ENCODE assay signal across 11 cellular contexts in genomic region chr17:1107083-1107776, GRCh38.
A peak's percentile ranks its signal among the peaks of the same experiment; 100 is the strongest.
DNase-seq lines count a peak whose midpoint lies in the region; ATAC-seq, FAIRE-seq and TF ChIP-seq lines count a peak whose summit lies in the region.
"Had no signal": no experiment of that assay in that cellular context is flagged by ENCODE, and none has a peak within 500 bp of the region (broad histone marks: within the 10 kb centered on the region; RNA-seq: fewer than 3 reads in every experiment).

No MANE protein-coding gene starts in this region.

- H3K4me3 ChIP-seq in PC-3 (ENCODE audit: low read length) (peak overlapping the region; percentile 80), osteoblast (ENCODE audit: insufficient read depth, low read length) (peak overlapping the region; percentile 81)
- H3K4me3 ChIP-seq in effector memory CD4-positive, alpha-beta T cell (ENCODE audit: insufficient read depth, low read depth, low read length, poor library complexity, severe bottlenecking), result no peak overlapping the region

- H3K9me3 ChIP-seq in CD4-positive, alpha-beta T cell (ENCODE audit: control insufficient read depth, low read length), result no peaks in the 10 kb centered on the region
- H3K9me3 ChIP-seq in PC-3 (ENCODE audit: low read length), result no peaks in the 10 kb centered on the region
- H3K9me3 ChIP-seq in effector memory CD4-positive, alpha-beta T cell (ENCODE audit: control insufficient read depth, low read length), result no peaks in the 10 kb centered on the region
- H3K9me3 ChIP-seq in osteoblast (ENCODE audit: low read depth, low read length), result no peaks in the 10 kb centered on the region

- no peaks in the 10 kb centered on the region for H3K27me3 Mint-ChIP-seq in CD4-positive, alpha-beta T cell

- no peaks in the 10 kb centered on the region for H3K27me3 ChIP-seq in CD4-positive, alpha-beta T cell (ENCODE audit: control insufficient read depth, insufficient read depth, low read length)
- no peaks in the 10 kb centered on the region for H3K27me3 ChIP-seq in PC-3 (ENCODE audit: low read length)
- H3K27me3 ChIP-seq in effector memory CD4-positive, alpha-beta T cell (replicated peaks; ENCODE audit: control insufficient read depth, insufficient read depth, low read length, poor library complexity, severe bottlenecking), result no peaks in the 10 kb centered on the region
- no peaks in the 10 kb centered on the region for H3K27me3 ChIP-seq in osteoblast (ENCODE audit: insufficient read depth, low read length)

- peaks cover 47% of the 10 kb centered on the region for H3K79me2 ChIP-seq in PC-3 (ENCODE audit: low read length)
- peaks cover 55% of the 10 kb centered on the region for H3K79me2 ChIP-seq in osteoblast (ENCODE audit: insufficient read depth, low read length)

- no peak for DNase-seq in CD4-positive, alpha-beta T cell
- no peak for DNase-seq in PC-3
- DNase-seq in effector memory CD4-positive, alpha-beta T cell, result no peak
- peak; percentile 63 for DNase-seq in osteoblast (ENCODE audit: insufficient read length, low spot score, missing footprints)
- no peak for DNase-seq in GM19239 (ENCODE audit: insufficient read length, low spot score)
- DNase-seq in NCI-H2171 treated with DMSO at 0.1 percent for 48 hours (lab: John Stamatoyannopoulos, UW), result no peak
- DNase-seq in KG1 (lab: John Stamatoyannopoulos, UW), result no peak
- DNase-seq: amniotic stem cell, NCI-H510A treated with DMSO at 0.1 percent for 48 hours had no signal

- no peak for ATAC-seq in CD4-positive, alpha-beta T cell (ENCODE audit: poor library complexity)
- ATAC-seq in PC-3, result no peak
- no peak for ATAC-seq in HG03196 (IDR thresholded peaks at IDR 0.05; ENCODE audit: unreplicated experiment)

- H3K9me3 Mint-ChIP-seq in CD4-positive, alpha-beta T cell, result no peaks in the 10 kb centered on the region

- peak overlapping the region; percentile 73 for H3K27ac Mint-ChIP-seq in CD4-positive, alpha-beta T cell

- H3K36me3 ChIP-seq in PC-3 (ENCODE audit: low read depth, low read length), result no peaks in the 10 kb centered on the region
- no peaks in the 10 kb centered on the region for H3K36me3 ChIP-seq in effector memory CD4-positive, alpha-beta T cell (ENCODE audit: control insufficient read depth, insufficient read depth, low read length)
- peaks cover 8% of the 10 kb centered on the region for H3K36me3 ChIP-seq in osteoblast (ENCODE audit: insufficient read depth, low read length)

- peak overlapping the region; percentile 99 for H3K4me2 ChIP-seq in PC-3 (ENCODE audit: low read length)
- peak overlapping the region; percentile 95 for H3K4me2 ChIP-seq in osteoblast (ENCODE audit: insufficient read depth, low read length)

- peaks cover 44% of the 10 kb centered on the region for H3K4me1 Mint-ChIP-seq in CD4-positive, alpha-beta T cell (ENCODE audit: low read depth)

- no peaks in the 10 kb centered on the region for H4K20me1 ChIP-seq in PC-3 (ENCODE audit: low read length)
- peaks cover 27% of the 10 kb centered on the region for H4K20me1 ChIP-seq in osteoblast (ENCODE audit: insufficient read depth, low read length)

- H3K27ac ChIP-seq in CD4-positive, alpha-beta T cell (ENCODE audit: low read depth, low read length), result peak overlapping the region; percentile 78
- H3K27ac ChIP-seq in PC-3 (ENCODE audit: low read length), result no peak overlapping the region
- H3K27ac ChIP-seq in effector memory CD4-positive, alpha-beta T cell (ENCODE audit: insufficient read depth, low read length, poor library complexity, severe bottlenecking), result peak overlapping the region; percentile 83
- no peak overlapping the region for H3K27ac ChIP-seq in osteoblast (ENCODE audit: low read depth, low read length)

- H3K4me3 Mint-ChIP-seq in CD4-positive, alpha-beta T cell, result peak overlapping the region; percentile 76

- no peaks in the 10 kb centered on the region for H3F3A ChIP-seq in PC-3 (ENCODE audit: low read length, unreplicated experiment)

- H2AFZ ChIP-seq in PC-3 (ENCODE audit: low read length) (no peak overlapping the region), osteoblast (ENCODE audit: low read length) (no peak overlapping the region)

- CTCF ChIA-PET in CD4-positive, alpha-beta T cell (lab: Charles Lee), result interaction anchor here (1.5 kb wide), 1 partner anchor 16 kb away, joined by 5 read pairs; no protein-coding TSS in a partner anchor
- CTCF ChIA-PET in PC-3 (lab: Charles Lee), result interaction anchor here (0.6 kb wide), 1 partner anchor 33 kb away, joined by 4 read pairs; no protein-coding TSS in a partner anchor

- H3K36me3 Mint-ChIP-seq in CD4-positive, alpha-beta T cell (ENCODE audit: low read depth), result peaks cover 4% of the 10 kb centered on the region

- no TSS peak for BruUV-seq in PC-3 (replicated peaks; lab: Mats Ljungman, UMichigan)

- H3K4me1 ChIP-seq in PC-3 (ENCODE audit: insufficient read depth, low read length) (peaks cover 40% of the 10 kb centered on the region), osteoblast (ENCODE audit: insufficient read depth, low read length) (peaks cover 41% of the 10 kb centered on the region)
- peaks cover 30% of the 10 kb centered on the region for H3K4me1 ChIP-seq in effector memory CD4-positive, alpha-beta T cell (ENCODE audit: control insufficient read depth, insufficient read depth, low read length, poor library complexity, severe bottlenecking)

- no peak for FAIRE-seq in GM19239 (lab: Jason Lieb, UNC)
- FAIRE-seq: frontal cortex had no signal

- POLR2A ChIA-PET in CD4-positive, alpha-beta T cell (lab: Charles Lee), result interaction anchor here (0.5 to 2.6 kb wide), 3 partner anchors 11 to 72 kb away, joined by 3 to 12 read pairs (median 4); partner anchors contain the start of gene ABR
- POLR2A ChIA-PET in PC-3 (lab: Charles Lee; ENCODE audit: unreplicated experiment), result no interaction called here

- H3K9me2 ChIP-seq in PC-3 (replicated peaks; ENCODE audit: low read length), result no peaks in the 10 kb centered on the region

- TF ChIP-seq CTCF in CD4-positive, alpha-beta T cell (IDR thresholded peaks at IDR 0.05), result no peak
- TF ChIP-seq CTCF in PC-3 (conservative IDR thresholded peaks at IDR 0.05; ENCODE audit: low read depth, low read length) (no peak), osteoblast (IDR thresholded peaks at IDR 0.05; ENCODE audit: extremely low read depth, low read depth, low read length) (no peak)

- peak overlapping the region; percentile 91; the same call in 1 of the 2 replicates for H3K9ac ChIP-seq in PC-3 (ENCODE audit: low read length)

- intact Hi-C loops in CD4-positive, alpha-beta T cell (cut with DNase I, micrococcal nuclease), result no loop called here
- intact Hi-C loops in PC-3 (cut with micrococcal nuclease), result no loop called here

Comparison
In these comparisons a context has a peak if more than half of its experiments do, and no peak if none do; other contexts are left out.
1. H3K27ac ChIP-seq: peak in CD4-positive, alpha-beta T cell (single experiment) and effector memory CD4-positive, alpha-beta T cell (single experiment); none in PC-3 (single experiment) and osteoblast (single experiment).